In genomic region chr17:39001703-39002637, GRCh38 we compare ENCODE assay signal across 8 cellular contexts. TPM values are rescaled to one million over a fixed set of nuclear protein-coding genes. Genes with fewer than 3 reads are reported as not detected.
A peak's percentile ranks its signal among the peaks of the same experiment; 100 is the strongest.
DNase-seq lines count a peak whose midpoint lies in the region; ATAC-seq and TF ChIP-seq lines count a peak whose summit lies in the region.

No MANE protein-coding gene starts in this region.

- ATAC-seq in HG03108 (IDR thresholded peaks at IDR 0.05; ENCODE audit: unreplicated experiment), result no peak

- peak; percentile 70 for DNase-seq in KBM-7
- peak; percentile 23 for DNase-seq in astrocyte of the hippocampus (ENCODE audit: low read depth, low spot score)
- DNase-seq in inferior parietal cortex (ENCODE audit: extremely low spot score), result peak; percentile 8
- DNase-seq in ecto neural progenitor cell (ENCODE audit: low spot score), result no peak
- DNase-seq in T-helper 2 cell, result no peak
- DNase-seq in BE2C, result no peak

- 0 out of 2 replicates have a peak, but pooled peaks cover 4% of the 10 kb centered on the region for H3K27me3 ChIP-seq in BE2C

- H3K27ac ChIP-seq in temporal lobe (ENCODE audit: low read depth, low read length), result peak overlapping the region; percentile 64

- H3K9me3 ChIP-seq in BE2C, result peaks cover 2% of the 10 kb centered on the region; the same call in 1 of the 2 replicates

- no peak for TF ChIP-seq CTCF in BE2C (IDR thresholded peaks at IDR 0.05; ENCODE audit: low read depth, low read length)

- in situ Hi-C loops in KBM-7 (cut with MboI; ENCODE audit: low pct_unique_long_range_greater_than_20kb, low sequenced_read_pairs), result no loop called here

- H3K36me3 ChIP-seq in BE2C, result no peaks in the 10 kb centered on the region

- no peaks in the 10 kb centered on the region for H3K4me1 ChIP-seq in BE2C

- no peak overlapping the region for H3K4me3 ChIP-seq in BE2C (ENCODE audit: low read depth, low read length)

RNA-seq across cellular contexts. Expression of gene FBXO47, which starts 34.8 kb away (rescaled TPM):
- not detected for total RNA-seq in temporal lobe
- polyA plus RNA-seq in BE2C (2012; ENCODE audit: insufficient read depth, insufficient read length, low read depth), result not detected

Comparison
In these comparisons a context has a peak if more than half of its experiments do, and no peak if none do; other contexts are left out.
1. DNase-seq: peak in KBM-7 (single experiment), astrocyte of the hippocampus (single experiment) and inferior parietal cortex (single experiment); none in ecto neural progenitor cell (single experiment), T-helper 2 cell (0 of 5) and BE2C (single experiment).